8 cellular contexts compared by ENCODE assay signal in the genomic region with DNA sequence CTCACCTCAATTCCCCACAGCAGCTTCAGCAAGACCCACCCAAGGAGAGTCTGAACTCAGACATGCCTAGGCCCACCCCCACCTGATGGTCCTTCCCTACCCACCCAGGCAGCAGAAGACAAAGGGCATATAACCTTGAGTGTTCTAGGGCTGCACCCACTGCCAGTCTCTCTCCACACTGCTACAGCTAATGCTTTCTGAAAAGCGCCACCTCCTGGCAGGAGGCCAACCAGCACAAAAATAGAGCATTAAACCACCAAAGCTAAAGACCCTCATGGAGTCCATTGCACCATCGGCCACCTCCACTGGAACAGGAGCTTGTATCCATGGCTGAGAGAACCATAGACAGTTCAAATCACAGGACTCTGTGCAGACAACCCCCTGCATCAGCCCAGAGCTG. TPM values are rescaled to one million over a fixed set of nuclear protein-coding genes. Genes with fewer than 3 reads are reported as not detected.
DNase-seq lines count a peak whose midpoint lies in the region; ATAC-seq, FAIRE-seq and TF ChIP-seq lines count a peak whose summit lies in the region.

No MANE protein-coding gene starts in this region.

- H3K36me3 ChIP-seq in endothelial cell of umbilical vein (ENCODE audit: control insufficient read depth in 2 of 2, extremely low read depth in 1 of 2, insufficient read depth in 2 of 2, low read length in 2 of 2): no peaks in the 10 kb centered on the region

- peaks cover 5% of the 10 kb centered on the region for H3K4me1 Mint-ChIP-seq in activated CD4-positive, alpha-beta T cell treated with anti-CD3 and anti-CD28 coated beads for 36 hours

- peaks cover 15% of the 10 kb centered on the region for H3K9me3 Mint-ChIP-seq in activated CD4-positive, alpha-beta T cell treated with anti-CD3 and anti-CD28 coated beads for 36 hours (ENCODE audit: low read depth)

- H3K4me3 ChIP-seq in endothelial cell of umbilical vein (replicated peaks in 1 of 3; ENCODE audit: insufficient read depth in 1 of 3, low read depth in 1 of 3, low read length in 3 of 3): no peak overlapping the region

- H3K9me3 ChIP-seq in endothelial cell of umbilical vein (replicated peaks; ENCODE audit: control insufficient read depth, insufficient read depth, low read length): no peaks in the 10 kb centered on the region

- ATAC-seq in activated CD4-positive, alpha-beta T cell treated with anti-CD3 and anti-CD28 coated beads for 36 hours: peak; percentile 86
- no peak for ATAC-seq in GM21526 (IDR thresholded peaks at IDR 0.05; ENCODE audit: low FRiP score, unreplicated experiment)

- no peak overlapping the region for H3K27ac Mint-ChIP-seq in activated CD4-positive, alpha-beta T cell treated with anti-CD3 and anti-CD28 coated beads for 36 hours

- peaks cover 2 to 7% of the 10 kb centered on the region in 2 experiments for H3K27me3 ChIP-seq in endothelial cell of umbilical vein (ENCODE audit: control insufficient read depth in 2 of 2, insufficient read depth in 2 of 2, low read length in 2 of 2)

- no peak overlapping the region for H3K4me3 Mint-ChIP-seq in activated CD4-positive, alpha-beta T cell treated with anti-CD3 and anti-CD28 coated beads for 36 hours

- no peak overlapping the region for H3K9ac ChIP-seq in endothelial cell of umbilical vein (replicated peaks; ENCODE audit: extremely low read depth, insufficient read depth, low read length)

- POLR2A ChIA-PET in activated CD4-positive, alpha-beta T cell treated with anti-CD3 and anti-CD28 coated beads for 36 hours (lab: Charles Lee): interaction anchor here (1.2 kb wide), 1 partner anchor 37 kb away, joined by 3 read pairs; no protein-coding TSS in a partner anchor
- POLR2A ChIA-PET in endothelial cell of umbilical vein (lab: Charles Lee): interaction anchor here (0.6 kb wide), 1 partner anchor 182 kb away, joined by 4 read pairs; no protein-coding TSS in a partner anchor

- H3K9me1 ChIP-seq in endothelial cell of umbilical vein (replicated peaks; ENCODE audit: control insufficient read depth, extremely low read depth, insufficient read depth, low read length): no peaks in the 10 kb centered on the region

- H3K4me2 ChIP-seq in endothelial cell of umbilical vein (ENCODE audit: insufficient read depth, low read length): no peak overlapping the region

- no peaks in the 10 kb centered on the region for H3K4me1 ChIP-seq in endothelial cell of umbilical vein (ENCODE audit: control insufficient read depth, extremely low read depth, insufficient read depth, low read length)

- peak; percentile 10 to 22 for TF ChIP-seq CTCF in endothelial cell of umbilical vein (IDR thresholded peaks at IDR 0.05; ENCODE audit: extremely low read depth in 1 of 2, insufficient read depth in 1 of 2, low read depth in 1 of 2, low read length in 2 of 2)

- dilution Hi-C loops in endothelial cell of umbilical vein (cut with MboI; ENCODE audit: extremely low pct_ligation_motif_present, low sequenced_read_pairs): no loop called here

- H2AFZ ChIP-seq in endothelial cell of umbilical vein (ENCODE audit: low read depth, low read length): no peak overlapping the region

- no peaks in the 10 kb centered on the region for H3K79me2 ChIP-seq in endothelial cell of umbilical vein (ENCODE audit: control insufficient read depth, insufficient read depth, low read length)

- FAIRE-seq in endothelial cell of umbilical vein (lab: Jason Lieb, UNC): no peak

- no peaks in the 10 kb centered on the region for H4K20me1 ChIP-seq in endothelial cell of umbilical vein (replicated peaks; ENCODE audit: control insufficient read depth, extremely low read depth, insufficient read depth, low read length)

- no peak for TF ChIP-seq POLR2A in endothelial cell of umbilical vein (IDR thresholded peaks at IDR 0.05; ENCODE audit: low read depth, low read length)

- peak; percentile 18 for DNase-seq in SKM-1 treated with dmso at 0.1 percent for 144 hours (lab: John Stamatoyannopoulos, UW; ENCODE audit: unreplicated experiment)
- DNase-seq in SKM-1 (lab: John Stamatoyannopoulos, UW; ENCODE audit: unreplicated experiment): no peak
- peak; percentile 82 for DNase-seq in activated CD4-positive, alpha-beta T cell treated with anti-CD3 and anti-CD28 coated beads for 36 hours
- peak; percentile 16 for DNase-seq in endothelial cell of umbilical vein (ENCODE audit: low read depth, low spot score)
- DNase-seq in stimulated activated CD8-positive, alpha-beta memory T cell treated with anti-CD3 and anti-CD28 coated beads, Interleukin-4, amount 100 ng/mL, for 4 hours (ENCODE audit: low read depth in 2 of 2, low spot score in 1 of 2): peak; percentile 36 to 46
- no peak for DNase-seq in NCI-H2107 (lab: John Stamatoyannopoulos, UW)
- no peak for DNase-seq in medulla oblongata (ENCODE audit: extremely low spot score)

- CTCF ChIA-PET in activated CD4-positive, alpha-beta T cell treated with anti-CD3 and anti-CD28 coated beads for 36 hours (lab: Charles Lee): interaction anchor here (0.5 to 6.1 kb wide), 26 partner anchors 9 to 1573 kb away, joined by 3 to 81 read pairs (median 4); partner anchors contain the start of gene RPL39L
- CTCF ChIA-PET in endothelial cell of umbilical vein (lab: Charles Lee): interaction anchor here (0.8 to 5.5 kb wide), 10 partner anchors 11 to 303 kb away, joined by 3 to 75 read pairs (median 4); partner anchors contain the start of gene RPL39L

- BruUV-seq in endothelial cell of umbilical vein (replicated peaks; lab: Mats Ljungman, UMichigan): no TSS peak

- H3K27ac ChIP-seq in endothelial cell of umbilical vein (ENCODE audit: insufficient read depth, low read depth, low read length): no peak overlapping the region

- intact Hi-C loops in activated CD4-positive, alpha-beta T cell treated with anti-CD3 and anti-CD28 coated beads for 36 hours (cut with DNase I, micrococcal nuclease): loop anchor here (1.0 kb wide), 2 partner anchors 37 to 301 kb away; no protein-coding TSS in a partner anchor
- intact Hi-C loops in endothelial cell of umbilical vein (cut with micrococcal nuclease): loop anchor here (1.0 kb wide), 3 partner anchors 37 to 301 kb away; partner anchors contain the start of gene ST6GAL1

- H3K36me3 Mint-ChIP-seq in activated CD4-positive, alpha-beta T cell treated with anti-CD3 and anti-CD28 coated beads for 36 hours (ENCODE audit: low read depth): no peaks in the 10 kb centered on the region

- peaks cover 2% of the 10 kb centered on the region for H3K27me3 Mint-ChIP-seq in activated CD4-positive, alpha-beta T cell treated with anti-CD3 and anti-CD28 coated beads for 36 hours

TF ChIP-seq in endothelial cell of umbilical vein, 7 proteins besides CTCF, POLR2A, EP300 and RAD21:
- no peak for TF ChIP-seq POLR2AphosphoS5 (IDR thresholded peaks at IDR 0.05; ENCODE audit: insufficient read depth, low read depth, low read length)
- no peak for TF ChIP-seq EZH2 (IDR thresholded peaks at IDR 0.05; ENCODE audit: borderline replicate concordance, low read depth, low read length, severe bottlenecking)
- TF ChIP-seq MYC (IDR thresholded peaks at IDR 0.05; ENCODE audit: low read depth, low read length): no peak
- TF ChIP-seq, protein P1, sequence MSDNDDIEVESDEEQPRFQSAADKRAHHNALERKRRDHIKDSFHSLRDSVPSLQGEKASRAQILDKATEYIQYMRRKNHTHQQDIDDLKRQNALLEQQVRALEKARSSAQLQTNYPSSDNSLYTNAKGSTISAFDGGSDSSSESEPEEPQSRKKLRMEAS (IDR thresholded peaks at IDR 0.05; ENCODE audit: insufficient read depth, insufficient read length): no peak
- TF ChIP-seq FOS (IDR thresholded peaks at IDR 0.05; ENCODE audit: borderline replicate concordance, insufficient read depth, low read length): no peak
- no peak for TF ChIP-seq GATA2 (IDR thresholded peaks at IDR 0.05; ENCODE audit: insufficient read depth, insufficient read length, low read depth, low read length)
- no peak for TF ChIP-seq JUN (IDR thresholded peaks at IDR 0.05; ENCODE audit: borderline replicate concordance, insufficient read depth, insufficient read length, low read depth)

RNA-seq across cellular contexts. Expression of gene RPL39L, which starts 11.3 kb away (rescaled TPM):
- total RNA-seq in activated CD4-positive, alpha-beta T cell treated with anti-CD3 and anti-CD28 coated beads for 36 hours: 10 to 100 TPM; 18.2 to 21.4 TPM
- 16.8 and 22.3 TPM in 2 replicates for total RNA-seq in endothelial cell of umbilical vein
- 11.2 and 14.3 TPM in 2 replicates for polyA plus RNA-seq in endothelial cell of umbilical vein
- 18.3 and 20.1 TPM in 2 replicates for polyA plus RNA-seq in endothelial cell of umbilical vein (2011; cell fraction: cytosol; rRNA removed)
- 6.4 and 7.8 TPM in 2 replicates for polyA plus RNA-seq in endothelial cell of umbilical vein (2011; cell fraction: nucleus; rRNA removed)
- 20.1 and 33.8 TPM in 2 replicates for polyA plus RNA-seq in endothelial cell of umbilical vein (2012)
- polyA minus RNA-seq in endothelial cell of umbilical vein: 4.8 and 6.2 TPM in 2 replicates
- 26.2 TPM for polyA minus RNA-seq in endothelial cell of umbilical vein (2011; cell fraction: cytosol; rRNA and poly(A)+ RNA removed)
- 2.6 and 4.3 TPM in 2 replicates for polyA minus RNA-seq in endothelial cell of umbilical vein (2011; cell fraction: nucleus; rRNA and poly(A)+ RNA removed)

RNA-seq across cellular contexts. Expression of gene RTP1, which starts 46.7 kb away (rescaled TPM):
- total RNA-seq in activated CD4-positive, alpha-beta T cell treated with anti-CD3 and anti-CD28 coated beads for 36 hours: not detected
- total RNA-seq in endothelial cell of umbilical vein: not detected in 2 replicates
- polyA plus RNA-seq in endothelial cell of umbilical vein: not detected in 2 replicates
- polyA plus RNA-seq in endothelial cell of umbilical vein (2011; cell fraction: cytosol; rRNA removed): not detected in 2 replicates
- not detected in 2 replicates for polyA plus RNA-seq in endothelial cell of umbilical vein (2011; cell fraction: nucleus; rRNA removed)
- polyA plus RNA-seq in endothelial cell of umbilical vein (2012): not detected in 2 replicates
- polyA minus RNA-seq in endothelial cell of umbilical vein: not detected in 2 replicates
- polyA minus RNA-seq in endothelial cell of umbilical vein (2011; cell fraction: cytosol; rRNA and poly(A)+ RNA removed): not detected
- not detected in 2 replicates for polyA minus RNA-seq in endothelial cell of umbilical vein (2011; cell fraction: nucleus; rRNA and poly(A)+ RNA removed)

Comparison
In these comparisons a context has a peak if more than half of its experiments do, and no peak if none do; other contexts are left out.
1. DNase-seq: peak in SKM-1 treated with dmso at 0.1 percent for 144 hours (single experiment), activated CD4-positive, alpha-beta T cell treated with anti-CD3 and anti-CD28 coated beads for 36 hours (single experiment), endothelial cell of umbilical vein (single experiment) and stimulated activated CD8-positive, alpha-beta memory T cell treated with anti-CD3 and anti-CD28 coated beads, Interleukin-4, amount 100 ng/mL, for 4 hours (2 of 2); none in SKM-1 (single experiment), NCI-H2107 (single experiment) and medulla oblongata (single experiment).